15 cellular contexts compared by ENCODE assay signal in genomic region chr11:76772100-76772782, GRCh38. TPM values are rescaled to one million over a fixed set of nuclear protein-coding genes. Genes with fewer than 3 reads are reported as not detected.
DNase-seq lines count a peak whose midpoint lies in the region; ATAC-seq and TF ChIP-seq lines count a peak whose summit lies in the region.
"Had no signal": no experiment of that assay in that cellular context is flagged by ENCODE, and none has a peak within 500 bp of the region (broad histone marks: within the 10 kb centered on the region; RNA-seq: fewer than 3 reads in every experiment).

No MANE protein-coding gene starts in this region.

- H3K9me3 ChIP-seq in HUES48 (ENCODE audit: control insufficient read depth, insufficient read depth, low read length): peaks cover 14% of the 10 kb centered on the region
- H3K9me3 ChIP-seq in duodenal mucosa (ENCODE audit: control insufficient read depth in 1 of 2, low read length in 2 of 2): peaks cover 3 to 13% of the 10 kb centered on the region in 2 donors
- H3K9me3 ChIP-seq in liver (ENCODE audit: control insufficient read depth in 4 of 4, low read length in 3 of 4): peaks cover 0 to 6% (median under 1%) of the 10 kb centered on the region in 4 donors
- H3K9me3 ChIP-seq in thoracic aorta: peaks cover 9% of the 10 kb centered on the region

- TF ChIP-seq CTCF in liver (IDR thresholded peaks at IDR 0.05; ENCODE audit: low read depth, low read length, missing input control): no peak
- TF ChIP-seq CTCF in thoracic aorta (IDR thresholded peaks at IDR 0.05): no peak
- no peak for TF ChIP-seq CTCF in HFFc6 (IDR thresholded peaks at IDR 0.05)

- H3K9ac ChIP-seq in HUES48 (ENCODE audit: low read depth, low read length): no peak overlapping the region
- peak overlapping the region in 1 of 2 donors; percentile 55 for H3K9ac ChIP-seq in duodenal mucosa (ENCODE audit: low read depth in 1 of 2, low read length in 2 of 2)
- H3K9ac ChIP-seq in liver (ENCODE audit: low read depth in 1 of 2, low read length in 2 of 2): peak overlapping the region in 1 of 2 donors; percentile 64

- ATAC-seq in thoracic aorta (ENCODE audit: insufficient number of reproducible peaks, low FRiP score, low read depth): peak; percentile 69
- ATAC-seq in HG02852 (IDR thresholded peaks at IDR 0.05; ENCODE audit: unreplicated experiment): no peak
- no peak for ATAC-seq in activated CD4-positive, CD25-positive, alpha-beta regulatory T cell treated with anti-CD3 and anti-CD28 coated beads, Interleukin-2, amount 50 U/mL, for 24 hours
- ATAC-seq: activated naive CD4-positive, alpha-beta T cell treated with anti-CD3 and anti-CD28 coated beads, Interleukin-2, amount 50 U/mL, for 72 hours had no signal

- H3K4me1 ChIP-seq in HUES48 (ENCODE audit: control insufficient read depth, insufficient read depth, low read length) (peaks cover 41% of the 10 kb centered on the region), duodenal mucosa (ENCODE audit: control insufficient read depth in 1 of 2, insufficient read depth in 2 of 2, low read length in 2 of 2) (peaks cover 58 to 62% of the 10 kb centered on the region in 2 donors), liver (ENCODE audit: control insufficient read depth in 4 of 4, insufficient read depth in 4 of 4, low read length in 3 of 4) (peaks cover 22 to 73% (median 68%) of the 10 kb centered on the region in 4 donors), thoracic aorta (ENCODE audit: control insufficient read depth in 1 of 2, low read depth in 2 of 2) (peaks cover 35 to 79% of the 10 kb centered on the region in 2 donors)

- H3K9me3 Mint-ChIP-seq in HFFc6: peaks cover 29% of the 10 kb centered on the region

- peaks cover 36% of the 10 kb centered on the region for H3K4me1 Mint-ChIP-seq in HFFc6 (ENCODE audit: low read depth)

- no peak for DNase-seq in thoracic aorta (ENCODE audit: low spot score)
- no peak for DNase-seq in HFFc6
- DNase-seq in GDM1 (lab: John Stamatoyannopoulos, UW): no peak
- DNase-seq: CD4-positive, alpha-beta memory T cell; NCI-H2171 treated with DMSO at 0.1 percent for 48 hours; OCI-M1; stimulated activated CD4-positive, alpha-beta T cell treated with anti-CD3 and anti-CD28 coated beads, Interleukin-1b, Interleukin-23, amount 100 ng/mL, for 48 hours had no signal

- peaks cover 13% of the 10 kb centered on the region for H3K27me3 Mint-ChIP-seq in HFFc6 (ENCODE audit: insufficient read depth)

- peak; percentile 39 to 51 for TF ChIP-seq RAD21 in liver (IDR thresholded peaks at IDR 0.05)

- H3K4me3 ChIP-seq in HUES48 (ENCODE audit: low read depth, low read length) (no peak overlapping the region), duodenal mucosa (ENCODE audit: low read depth in 1 of 2, low read length in 2 of 2) (no peak overlapping the region), liver (ENCODE audit: low read depth in 1 of 3, low read length in 3 of 3) (no peak overlapping the region), thoracic aorta (no peak overlapping the region)

- H3K27ac ChIP-seq in HUES48 (ENCODE audit: low read depth, low read length) (peak overlapping the region; percentile 62), duodenal mucosa (ENCODE audit: low read depth, low read length) (peak overlapping the region; percentile 36), liver (ENCODE audit: low read depth in 1 of 2, low read length in 2 of 2) (peak overlapping the region; percentile 91 to 92), thoracic aorta (peak overlapping the region; percentile 77 to 95)
- H3K27ac ChIP-seq: neutrophil had no signal

- peaks cover 27% of the 10 kb centered on the region for H3K36me3 Mint-ChIP-seq in HFFc6 (ENCODE audit: low read depth)

- no peak overlapping the region for H3K27ac Mint-ChIP-seq in HFFc6
- H3K27ac Mint-ChIP-seq: T-helper 1 cell treated with Interleukin-12 subunit alpha and Interleukin-12 subunit beta and Interleukin-4 antibody, amounts not matched to agents 30 μg/mL and 1 μg/mL, for 36 hours had no signal

- H3K36me3 ChIP-seq in HUES48 (ENCODE audit: control insufficient read depth, insufficient read depth, low read length) (no peaks in the 10 kb centered on the region), duodenal mucosa (ENCODE audit: control insufficient read depth in 1 of 2, insufficient read depth in 2 of 2, low read length in 2 of 2) (no peaks in the 10 kb centered on the region), liver (ENCODE audit: control insufficient read depth in 4 of 4, insufficient read depth in 3 of 4, low read depth in 1 of 4, low read length in 3 of 4) (no peaks in the 10 kb centered on the region), thoracic aorta (no peaks in the 10 kb centered on the region)
- H3K36me3 ChIP-seq: neutrophil had no signal

- H3K27me3 ChIP-seq in HUES48 (ENCODE audit: control insufficient read depth, insufficient read depth, low read length) (no peaks in the 10 kb centered on the region), duodenal mucosa (ENCODE audit: control insufficient read depth in 1 of 2, insufficient read depth in 2 of 2, low read length in 2 of 2) (no peaks in the 10 kb centered on the region), liver (ENCODE audit: control insufficient read depth in 4 of 4, insufficient read depth in 4 of 4, low read length in 3 of 4) (no peaks in the 10 kb centered on the region), thoracic aorta (replicated peaks; ENCODE audit: insufficient read depth) (no peaks in the 10 kb centered on the region)

- no peak overlapping the region for H3K4me3 Mint-ChIP-seq in HFFc6
- H3K4me3 Mint-ChIP-seq: CD4-positive, alpha-beta memory T cell; T-helper 1 cell treated with Interleukin-12 subunit alpha and Interleukin-12 subunit beta and Interleukin-4 antibody, amounts not matched to agents 30 μg/mL and 1 μg/mL, for 36 hours had no signal

- WGBS in liver: 18% methylated on average over 7 of the region's 7 CpGs

TF ChIP-seq in liver, 16 proteins besides CTCF, POLR2A, EP300 and RAD21 (continues in another document):
- TF ChIP-seq MAX (IDR thresholded peaks at IDR 0.05) (peak; percentile 95), NR2F2 (IDR thresholded peaks at IDR 0.05) (peak; percentile 85), SP1 (IDR thresholded peaks at IDR 0.05) (peak; percentile 100), GABPA (IDR thresholded peaks at IDR 0.05 in 1 of 2, conservative IDR thresholded peaks at IDR 0.05 in 1 of 2) (peak in 1 of 2 donors; percentile 41), EGR1 (IDR thresholded peaks at IDR 0.05; ENCODE audit: low read depth in 2 of 2) (peak in 1 of 2 donors; percentile 61), RXRA (IDR thresholded peaks at IDR 0.05) (peak; percentile 100), HNF4A (conservative IDR thresholded peaks at IDR 0.05) (peak; percentile 91 to 96), JUND (IDR thresholded peaks at IDR 0.05) (peak; percentile 95), FOXA1 (IDR thresholded peaks at IDR 0.05) (peak; percentile 56), ZBTB33 (IDR thresholded peaks at IDR 0.05) (peak; percentile 91), TAF1 (conservative IDR thresholded peaks at IDR 0.05) (no peak), HNF4G (IDR thresholded peaks at IDR 0.05) (peak; percentile 76), REST (IDR thresholded peaks at IDR 0.05) (peak; percentile 59)

RNA-seq across cellular contexts. Expression of gene TSKU, which starts 10.9 kb away (rescaled TPM):
- total RNA-seq in liver (10 to 100 TPM in 1 of 2 donors, 1 to 10 TPM in 1; 3.3 to 33.7 TPM), thoracic aorta (100 to 1,000 TPM in 1 of 2 donors, 10 to 100 TPM in 1; 42.2 to 100 TPM)
- 100 to 1,000 TPM in 1 of 2 donors, 10 to 100 TPM in 1; 58.3 to 492 TPM for polyA plus RNA-seq in liver
- total RNA-seq in HFFc6 (2021; fragmentation: NEBNext Ultra II Directional; extraction: Animal tissue kit (Norgen Biotek cat#: 25700)): 10 to 100 TPM in 3 of 6 experiments, 1 to 10 TPM in 3; 8.3 to 11.0 (median 10.1) TPM
- total RNA-seq: CD4-positive, alpha-beta memory T cell had no signal

Comparison
In these comparisons a context has a peak if more than half of its experiments do, and no peak if none do; other contexts are left out.
1. H3K27ac ChIP-seq: peak in every context shown above with its lines; median percentile 92 in liver; 86 in thoracic aorta; 62 in HUES48; 36 in duodenal mucosa.